ENCODE assay signal across 37 cellular contexts in the genomic region with DNA sequence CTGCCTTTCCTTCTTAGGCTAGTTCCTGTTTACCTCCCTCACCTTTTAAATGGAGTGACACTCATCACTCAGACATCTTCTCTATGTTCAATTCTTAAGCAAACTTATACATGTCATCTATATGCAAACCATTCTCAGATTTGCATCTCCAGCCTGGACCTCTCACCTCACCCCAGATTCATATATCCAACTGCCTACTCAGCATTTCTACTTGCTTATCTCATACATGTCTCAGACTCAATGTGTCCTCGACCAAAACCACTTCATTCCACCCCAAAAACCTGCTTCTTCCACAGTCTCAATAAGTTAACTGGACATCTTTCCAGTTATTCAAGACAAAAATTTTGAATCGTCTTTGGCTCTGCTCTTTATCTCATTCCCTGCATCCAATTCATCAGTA.
"Had no signal": no experiment of that assay in that cellular context is flagged by ENCODE, and none has a peak within 500 bp of the region (broad histone marks: within the 10 kb centered on the region; RNA-seq: fewer than 3 reads in every experiment).

No MANE protein-coding gene starts in this region.

- DNase-seq: activated B cell treated with CpG ODN at 0.5 μM for 24 hours; activated CD4-positive, alpha-beta memory T cell treated with anti-CD3 and anti-CD28 coated beads, Interleukin-2, amount 10 ng/mL, durations not matched to agents 7 days and 5 days; activated CD4-positive, alpha-beta T cell treated with anti-CD3 and anti-CD28 coated beads for 4 hours; activated CD4-positive, alpha-beta T cell treated with anti-CD3 and anti-CD28 coated beads, Interleukin-2, amount 10 ng/mL, durations not matched to agents 7 days and 5 days; activated CD4-positive, alpha-beta T cell treated with anti-CD3 and anti-CD28 coated beads, Interleukin-2, amount 50 U/mL, for 48 hours; activated CD4-positive, CD25-positive, alpha-beta regulatory T cell treated with anti-CD3 and anti-CD28 coated beads, Interleukin-2, amount 50 U/mL, for 72 hours; activated CD8-positive, alpha-beta memory T cell treated with anti-CD3 and anti-CD28 coated beads for 24 hours; activated CD8-positive, alpha-beta memory T cell treated with anti-CD3 and anti-CD28 coated beads, Interleukin-2, amount 10 ng/mL, durations not matched to agents 7 days and 5 days; activated CD8-positive, alpha-beta memory T cell treated with anti-CD3 and anti-CD28 coated beads, Interleukin-2, amount 50 U/mL, for 48 hours; activated CD8-positive, alpha-beta T cell treated with anti-CD3 and anti-CD28 coated beads, Interleukin-2, amount 10 ng/mL, durations not matched to agents 7 days and 5 days; activated effector memory CD4-positive, alpha-beta T cell treated with Interleukin-2 at 50 U/mL for 16 hours; activated gamma-delta T cell; activated naive CD4-positive, alpha-beta T cell treated with anti-CD3 and anti-CD28 coated beads, Interleukin-2, amount 10 ng/mL, durations not matched to agents 7 days and 5 days; activated naive CD4-positive, alpha-beta T cell treated with Interleukin-2 at 50 U/mL for 16 hours; activated naive CD8-positive, alpha-beta T cell treated with anti-CD3 and anti-CD28 coated beads, Interleukin-2, amount 10 ng/mL, durations not matched to agents 7 days and 5 days; activated naive CD8-positive, alpha-beta T cell treated with anti-CD3 and anti-CD28 coated beads, Interleukin-2, amount 50 U/mL, for 24 hours; activated T-cell treated with anti-CD3 and anti-CD28 coated beads, Interleukin-2, amount 50 U/mL, for 24 hours; activated T-cell treated with anti-CD3 and anti-CD28 coated beads, Interleukin-2, amount 50 U/mL, for 48 hours; amygdala; anterior cingulate cortex; caudate nucleus; cerebellar nuclear complex; T-helper 1 cell; T-helper 2 cell; T-helper 9 cell had no signal

- H3K4me1 ChIP-seq: ascending aorta had no signal

- H3K27ac ChIP-seq: ascending aorta, cardiac muscle cell, VCaP had no signal

- H3K27ac Mint-ChIP-seq: activated B cell treated with CpG ODN at 0.5 μM for 24 hours; activated CD4-positive, alpha-beta memory T cell treated with anti-CD3 and anti-CD28 coated beads, Interleukin-2, amount 10 ng/mL, durations not matched to agents 7 days and 5 days; activated CD4-positive, alpha-beta T cell treated with anti-CD3 and anti-CD28 coated beads, Interleukin-2, amount 10 ng/mL, durations not matched to agents 7 days and 5 days; activated CD8-positive, alpha-beta memory T cell treated with anti-CD3 and anti-CD28 coated beads, Interleukin-2, amount 10 ng/mL, durations not matched to agents 7 days and 5 days; activated CD8-positive, alpha-beta T cell treated with anti-CD3 and anti-CD28 coated beads, Interleukin-2, amount 10 ng/mL, durations not matched to agents 7 days and 5 days; activated naive CD4-positive, alpha-beta T cell treated with anti-CD3 and anti-CD28 coated beads, Interleukin-2, amount 10 ng/mL, durations not matched to agents 7 days and 5 days; activated naive CD4-positive, alpha-beta T cell treated with anti-CD3 and anti-CD28 coated beads, Interleukin-2, amount 50 U/mL, for 24 hours; activated naive CD8-positive, alpha-beta T cell; activated naive CD8-positive, alpha-beta T cell treated with anti-CD3 and anti-CD28 coated beads, Interleukin-2, amount 10 ng/mL, durations not matched to agents 7 days and 5 days; activated naive CD8-positive, alpha-beta T cell treated with anti-CD3 and anti-CD28 coated beads, Interleukin-2, amount 50 U/mL, for 24 hours; activated T-cell treated with anti-CD3 and anti-CD28 coated beads, Interleukin-2, amount 50 U/mL, for 24 hours; activated T-helper 2 cell treated with anti-CD3 and anti-CD28 coated beads, Interferon-gamma antibody, Interleukin-2, Interleukin-4, amounts not matched to agents 10 μg/mL and 5 μg/mL and 100 μg/mL, durations not matched to agents 14 hours and 24 hours and 36 hours; brain; T-helper 1 cell treated with Interleukin-12 subunit alpha and Interleukin-12 subunit beta and Interleukin-4 antibody, amounts not matched to agents 30 μg/mL and 1 μg/mL, for 36 hours; T-helper 2 cell treated with Interferon-gamma antibody and Interleukin-4, amounts not matched to agents 5 μg/mL and 100 μg/mL, for 36 hours had no signal

- ATAC-seq: activated CD8-positive, alpha-beta memory T cell treated with anti-CD3 and anti-CD28 coated beads, Interleukin-2, amount 10 ng/mL, durations not matched to agents 7 days and 5 days; activated CD8-positive, alpha-beta T cell treated with anti-CD3 and anti-CD28 coated beads, Interleukin-2, amount 10 ng/mL, durations not matched to agents 7 days and 5 days; activated naive CD8-positive, alpha-beta T cell treated with anti-CD3 and anti-CD28 coated beads, Interleukin-2, amount 50 U/mL, for 24 hours had no signal

- H3K36me3 Mint-ChIP-seq: activated CD8-positive, alpha-beta memory T cell treated with anti-CD3 and anti-CD28 coated beads, Interleukin-2, amount 10 ng/mL, durations not matched to agents 7 days and 5 days; activated naive CD4-positive, alpha-beta T cell treated with anti-CD3 and anti-CD28 coated beads, Interleukin-2, amount 10 ng/mL, durations not matched to agents 7 days and 5 days; activated naive CD4-positive, alpha-beta T cell treated with anti-CD3 and anti-CD28 coated beads, Interleukin-2, amount 50 U/mL, for 24 hours; activated naive CD8-positive, alpha-beta T cell; activated naive CD8-positive, alpha-beta T cell treated with anti-CD3 and anti-CD28 coated beads, Interleukin-2, amount 10 ng/mL, durations not matched to agents 7 days and 5 days; brain had no signal

- H3K4me3 Mint-ChIP-seq: activated B cell treated with CpG ODN at 0.5 μM for 24 hours; activated CD4-positive, alpha-beta memory T cell treated with anti-CD3 and anti-CD28 coated beads, Interleukin-2, amount 10 ng/mL, durations not matched to agents 7 days and 5 days; activated CD4-positive, alpha-beta T cell treated with anti-CD3 and anti-CD28 coated beads, Interleukin-2, amount 10 ng/mL, durations not matched to agents 7 days and 5 days; activated CD8-positive, alpha-beta memory T cell treated with anti-CD3 and anti-CD28 coated beads, Interleukin-2, amount 10 ng/mL, durations not matched to agents 7 days and 5 days; activated CD8-positive, alpha-beta T cell treated with anti-CD3 and anti-CD28 coated beads, Interleukin-2, amount 10 ng/mL, durations not matched to agents 7 days and 5 days; activated naive CD4-positive, alpha-beta T cell treated with anti-CD3 and anti-CD28 coated beads, Interleukin-2, amount 10 ng/mL, durations not matched to agents 7 days and 5 days; activated naive CD4-positive, alpha-beta T cell treated with anti-CD3 and anti-CD28 coated beads, Interleukin-2, amount 50 U/mL, for 24 hours; activated naive CD8-positive, alpha-beta T cell; activated naive CD8-positive, alpha-beta T cell treated with anti-CD3 and anti-CD28 coated beads, Interleukin-2, amount 10 ng/mL, durations not matched to agents 7 days and 5 days; activated naive CD8-positive, alpha-beta T cell treated with anti-CD3 and anti-CD28 coated beads, Interleukin-2, amount 50 U/mL, for 24 hours; activated T-cell treated with anti-CD3 and anti-CD28 coated beads, Interleukin-2, amount 50 U/mL, for 24 hours; brain; central memory CD8-positive, alpha-beta T cell; T-helper 1 cell treated with Interleukin-12 subunit alpha and Interleukin-12 subunit beta and Interleukin-4 antibody, amounts not matched to agents 30 μg/mL and 1 μg/mL, for 36 hours; T-helper 2 cell treated with Interferon-gamma antibody and Interleukin-4, amounts not matched to agents 5 μg/mL and 100 μg/mL, for 36 hours had no signal

- H3K27me3 ChIP-seq: ascending aorta, cardiac muscle cell had no signal

- H3K27me3 Mint-ChIP-seq: activated B cell treated with CpG ODN at 0.5 μM for 24 hours; activated CD4-positive, alpha-beta memory T cell treated with anti-CD3 and anti-CD28 coated beads, Interleukin-2, amount 10 ng/mL, durations not matched to agents 7 days and 5 days; activated CD4-positive, alpha-beta T cell treated with anti-CD3 and anti-CD28 coated beads, Interleukin-2, amount 10 ng/mL, durations not matched to agents 7 days and 5 days; activated naive CD4-positive, alpha-beta T cell treated with anti-CD3 and anti-CD28 coated beads, Interleukin-2, amount 10 ng/mL, durations not matched to agents 7 days and 5 days; activated naive CD4-positive, alpha-beta T cell treated with anti-CD3 and anti-CD28 coated beads, Interleukin-2, amount 50 U/mL, for 24 hours; activated naive CD8-positive, alpha-beta T cell treated with anti-CD3 and anti-CD28 coated beads, Interleukin-2, amount 10 ng/mL, durations not matched to agents 7 days and 5 days; activated naive CD8-positive, alpha-beta T cell treated with anti-CD3 and anti-CD28 coated beads, Interleukin-2, amount 50 U/mL, for 24 hours; activated T-cell treated with anti-CD3 and anti-CD28 coated beads, Interleukin-2, amount 50 U/mL, for 24 hours; brain; central memory CD8-positive, alpha-beta T cell had no signal

- H3K4me1 Mint-ChIP-seq: activated B cell treated with CpG ODN at 0.5 μM for 24 hours; activated CD4-positive, alpha-beta memory T cell treated with anti-CD3 and anti-CD28 coated beads, Interleukin-2, amount 10 ng/mL, durations not matched to agents 7 days and 5 days; activated CD4-positive, alpha-beta T cell treated with anti-CD3 and anti-CD28 coated beads, Interleukin-2, amount 10 ng/mL, durations not matched to agents 7 days and 5 days; activated CD8-positive, alpha-beta memory T cell treated with anti-CD3 and anti-CD28 coated beads, Interleukin-2, amount 10 ng/mL, durations not matched to agents 7 days and 5 days; activated naive CD4-positive, alpha-beta T cell treated with anti-CD3 and anti-CD28 coated beads, Interleukin-2, amount 10 ng/mL, durations not matched to agents 7 days and 5 days; activated naive CD4-positive, alpha-beta T cell treated with anti-CD3 and anti-CD28 coated beads, Interleukin-2, amount 50 U/mL, for 24 hours; activated naive CD8-positive, alpha-beta T cell treated with anti-CD3 and anti-CD28 coated beads, Interleukin-2, amount 10 ng/mL, durations not matched to agents 7 days and 5 days; activated naive CD8-positive, alpha-beta T cell treated with anti-CD3 and anti-CD28 coated beads, Interleukin-2, amount 50 U/mL, for 24 hours; brain; central memory CD8-positive, alpha-beta T cell had no signal

- H3K9me3 ChIP-seq: ascending aorta had no signal

- H3K9me3 Mint-ChIP-seq: activated B cell treated with CpG ODN at 0.5 μM for 24 hours; activated CD4-positive, alpha-beta memory T cell treated with anti-CD3 and anti-CD28 coated beads, Interleukin-2, amount 10 ng/mL, durations not matched to agents 7 days and 5 days; activated CD4-positive, alpha-beta T cell treated with anti-CD3 and anti-CD28 coated beads, Interleukin-2, amount 10 ng/mL, durations not matched to agents 7 days and 5 days; activated naive CD4-positive, alpha-beta T cell treated with anti-CD3 and anti-CD28 coated beads, Interleukin-2, amount 10 ng/mL, durations not matched to agents 7 days and 5 days; activated naive CD4-positive, alpha-beta T cell treated with anti-CD3 and anti-CD28 coated beads, Interleukin-2, amount 50 U/mL, for 24 hours; activated naive CD8-positive, alpha-beta T cell treated with anti-CD3 and anti-CD28 coated beads, Interleukin-2, amount 10 ng/mL, durations not matched to agents 7 days and 5 days; activated naive CD8-positive, alpha-beta T cell treated with anti-CD3 and anti-CD28 coated beads, Interleukin-2, amount 50 U/mL, for 24 hours; activated T-cell treated with anti-CD3 and anti-CD28 coated beads, Interleukin-2, amount 50 U/mL, for 24 hours; activated T-helper 2 cell treated with anti-CD3 and anti-CD28 coated beads, Interferon-gamma antibody, Interleukin-2, Interleukin-4, amounts not matched to agents 10 μg/mL and 5 μg/mL and 100 μg/mL, durations not matched to agents 14 hours and 24 hours and 36 hours; T-helper 1 cell treated with Interleukin-12 subunit alpha and Interleukin-12 subunit beta and Interleukin-4 antibody, amounts not matched to agents 30 μg/mL and 1 μg/mL, for 36 hours; T-helper 2 cell treated with Interferon-gamma antibody and Interleukin-4, amounts not matched to agents 5 μg/mL and 100 μg/mL, for 36 hours had no signal

- H3K36me3 ChIP-seq: ascending aorta, cardiac muscle cell had no signal

- FAIRE-seq: bronchial epithelial cell, TTC549 had no signal

- H3K4me3 ChIP-seq: ascending aorta, cardiac muscle cell had no signal
